In the genomic region with DNA sequence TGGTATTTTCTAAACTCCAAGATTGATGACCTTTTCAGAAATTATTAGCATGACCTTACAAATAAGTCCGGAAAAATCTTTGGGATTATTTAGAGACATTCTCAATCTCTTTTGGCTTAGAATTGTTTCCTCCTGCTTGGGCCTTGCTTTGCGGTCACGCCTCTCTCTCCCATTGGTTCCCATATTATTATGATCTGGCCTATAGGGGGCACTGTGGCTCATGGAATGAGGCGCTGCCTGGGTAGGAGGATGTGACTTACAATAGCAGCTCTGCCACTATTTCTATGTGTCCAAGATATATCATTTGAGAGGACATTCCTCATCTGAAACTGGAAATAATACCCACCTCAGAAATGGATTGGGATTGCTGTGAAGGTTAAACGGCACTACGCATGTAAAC, we compare ENCODE assay signal across 8 cellular contexts.
A peak's percentile ranks its signal among the peaks of the same experiment; 100 is the strongest.
DNase-seq lines count a peak whose midpoint lies in the region; ATAC-seq and TF ChIP-seq lines count a peak whose summit lies in the region.

No MANE protein-coding gene starts in this region.

- H3K4me1 ChIP-seq in neural progenitor cell = no peaks in the 10 kb centered on the region

- H3K9ac ChIP-seq in neural progenitor cell = no peak overlapping the region

- H3K4me3 ChIP-seq in brain microvascular endothelial cell (ENCODE audit: low read depth, low read length) (no peak overlapping the region), neural progenitor cell (no peak overlapping the region)

- H2AFZ ChIP-seq in neural progenitor cell (replicated peaks) = no peak overlapping the region

- peak; percentile 59 for DNase-seq in COR-L47 (lab: John Stamatoyannopoulos, UW)
- peak; percentile 44 for DNase-seq in NCI-H146 (lab: John Stamatoyannopoulos, UW)
- DNase-seq in brain microvascular endothelial cell = no peak
- peak; percentile 84 for DNase-seq in neural progenitor cell (ENCODE audit: low spot score)
- DNase-seq in GOT3 (lab: John Stamatoyannopoulos, UW) = no peak

- TF ChIP-seq CTCF in brain microvascular endothelial cell (IDR thresholded peaks at IDR 0.05; ENCODE audit: low read depth, low read length, missing control alignments) = peak; percentile 60
- TF ChIP-seq CTCF in neural progenitor cell (IDR thresholded peaks at IDR 0.05) = peak; percentile 82

- no peaks in the 10 kb centered on the region for H3K4me1 Mint-ChIP-seq in neural progenitor cell

- no peaks in the 10 kb centered on the region for H3K27me3 Mint-ChIP-seq in neural progenitor cell (ENCODE audit: insufficient read depth, low read depth)

- no peaks in the 10 kb centered on the region for H4K20me1 ChIP-seq in neural progenitor cell (ENCODE audit: low read depth)

- H3K9me3 Mint-ChIP-seq in neural progenitor cell = no peaks in the 10 kb centered on the region

- H3K27ac Mint-ChIP-seq in neural progenitor cell = no peak overlapping the region

- no peaks in the 10 kb centered on the region for H3K79me2 ChIP-seq in neural progenitor cell (ENCODE audit: low read depth)

- H3K4me2 ChIP-seq in neural progenitor cell = no peak overlapping the region

- no peaks in the 10 kb centered on the region for H3F3A ChIP-seq in neural progenitor cell (ENCODE audit: low read depth)

- no peak overlapping the region for H3K4me3 Mint-ChIP-seq in neural progenitor cell

- H3K36me3 ChIP-seq in brain microvascular endothelial cell (replicated peaks) (no peaks in the 10 kb centered on the region), neural progenitor cell (no peaks in the 10 kb centered on the region)

- H3K36me3 Mint-ChIP-seq in neural progenitor cell = no peaks in the 10 kb centered on the region

- in situ Hi-C loops in brain microvascular endothelial cell (cut with HindIII; ENCODE audit: low pct_ligation_motif_present, low sequenced_read_pairs) = loop anchor here (25.0 kb wide), 1 partner anchor 429 kb away; no protein-coding TSS in a partner anchor

- H3K27ac ChIP-seq in brain microvascular endothelial cell = no peak overlapping the region
- no peak overlapping the region for H3K27ac ChIP-seq in neural progenitor cell

- H3K27me3 ChIP-seq in brain microvascular endothelial cell (replicated peaks) (no peaks in the 10 kb centered on the region), neural progenitor cell (peaks cover 9% of the 10 kb centered on the region)

- H3K9me3 ChIP-seq in neural progenitor cell (ENCODE audit: low read depth) = no peaks in the 10 kb centered on the region

- ATAC-seq in GM18508 (IDR thresholded peaks at IDR 0.05; ENCODE audit: insufficient read depth, unreplicated experiment) = peak; percentile 43
- ATAC-seq in HG02588 (IDR thresholded peaks at IDR 0.05; ENCODE audit: unreplicated experiment) = no peak
- no peak for ATAC-seq in HG03354 (IDR thresholded peaks at IDR 0.05; ENCODE audit: poor library complexity, severe bottlenecking, unreplicated experiment)

Comparison
In these comparisons a context has a peak if more than half of its experiments do, and no peak if none do; other contexts are left out.
1. DNase-seq: peak in COR-L47 (single experiment), NCI-H146 (single experiment) and neural progenitor cell (single experiment); none in brain microvascular endothelial cell (single experiment) and GOT3 (single experiment).